In the genomic region with DNA sequence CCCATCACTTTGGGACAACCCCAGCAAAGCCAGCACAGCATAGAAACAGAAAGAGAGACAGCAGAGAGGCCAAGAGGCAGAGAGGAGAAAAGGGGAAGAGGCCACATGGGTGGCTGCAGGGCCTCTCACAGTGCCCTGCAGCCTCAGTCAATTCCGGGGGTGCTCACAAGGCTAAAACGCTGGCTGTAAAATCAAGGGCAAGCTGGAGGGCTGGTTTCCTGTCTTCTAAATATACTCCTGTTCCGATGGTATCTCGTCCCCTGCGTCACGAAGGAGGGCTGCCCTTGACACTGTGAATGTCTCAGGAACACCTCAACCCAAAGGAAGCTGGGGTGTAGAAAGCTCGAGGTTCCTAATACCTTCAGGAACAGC, we compare ENCODE assay signal across 8 cellular contexts.
DNase-seq lines count a peak whose midpoint lies in the region; ATAC-seq and TF ChIP-seq lines count a peak whose summit lies in the region.

No MANE protein-coding gene starts in this region.

- peak overlapping the region; percentile 45 for H3K4me2 ChIP-seq in DND-41 (ENCODE audit: insufficient read depth, low read length)

- no peak for TF ChIP-seq CTCF in DND-41 (IDR thresholded peaks at IDR 0.05; ENCODE audit: borderline replicate concordance, extremely low read depth, low read length, poor library complexity, severe bottlenecking)

- no peak overlapping the region for H2AFZ ChIP-seq in DND-41 (ENCODE audit: low read depth, low read length)

- peaks cover 52% of the 10 kb centered on the region for H3K4me1 ChIP-seq in DND-41 (ENCODE audit: insufficient read depth, low read length)

- H3K9me3 Mint-ChIP-seq in IgD-negative memory B cell: peaks cover under 1 to 9% (median 4%) of the 10 kb centered on the region in 3 donors
- H3K9me3 Mint-ChIP-seq in activated CD4-positive, alpha-beta memory T cell treated with anti-CD3 and anti-CD28 coated beads, Interleukin-2, amount 10 ng/mL, durations not matched to agents 7 days and 5 days: peaks cover 14% of the 10 kb centered on the region

- POLR2A ChIA-PET in activated CD4-positive, alpha-beta memory T cell treated with anti-CD3 and anti-CD28 coated beads, Interleukin-2, amount 10 ng/mL, durations not matched to agents 7 days and 5 days (lab: Charles Lee): interaction anchor here (0.7 to 3.9 kb wide), 15 partner anchors 9 to 789 kb away, joined by 3 to 57 read pairs (median 8); partner anchors contain the start of gene ID2

- ATAC-seq in DND-41 (ENCODE audit: insufficient read depth, low read depth) (peak; percentile 84), GM21360 (IDR thresholded peaks at IDR 0.05; ENCODE audit: unreplicated experiment) (peak; percentile 61), left lobe of liver (peak; percentile 61)

- H3K9me3 ChIP-seq in DND-41 (ENCODE audit: insufficient read depth, low read length, severe bottlenecking): peaks cover 9% of the 10 kb centered on the region

- H3K4me3 Mint-ChIP-seq in IgD-negative memory B cell: peak overlapping the region; percentile 0 to 47 (median 16)
- peak overlapping the region; percentile 41 for H3K4me3 Mint-ChIP-seq in activated CD4-positive, alpha-beta memory T cell treated with anti-CD3 and anti-CD28 coated beads, Interleukin-2, amount 10 ng/mL, durations not matched to agents 7 days and 5 days

- in situ Hi-C loops in G401 (cut with HindIII; ENCODE audit: low sequenced_read_pairs): no loop called here

- no peaks in the 10 kb centered on the region for H3K79me2 ChIP-seq in DND-41 (ENCODE audit: insufficient read depth, low read length)

- no peaks in the 10 kb centered on the region for H3K36me3 Mint-ChIP-seq in IgD-negative memory B cell
- peaks cover 36% of the 10 kb centered on the region for H3K36me3 Mint-ChIP-seq in activated CD4-positive, alpha-beta memory T cell treated with anti-CD3 and anti-CD28 coated beads, Interleukin-2, amount 10 ng/mL, durations not matched to agents 7 days and 5 days (ENCODE audit: low read depth)

- no peaks in the 10 kb centered on the region for H3K27me3 ChIP-seq in DND-41 (ENCODE audit: insufficient read depth, low read length, poor library complexity)

- peaks cover 19% of the 10 kb centered on the region for H3K27me3 Mint-ChIP-seq in IgD-negative memory B cell
- no peaks in the 10 kb centered on the region for H3K27me3 Mint-ChIP-seq in activated CD4-positive, alpha-beta memory T cell treated with anti-CD3 and anti-CD28 coated beads, Interleukin-2, amount 10 ng/mL, durations not matched to agents 7 days and 5 days

- H4K20me1 ChIP-seq in DND-41 (ENCODE audit: insufficient read depth, low read length): no peaks in the 10 kb centered on the region

- CTCF ChIA-PET in activated CD4-positive, alpha-beta memory T cell treated with anti-CD3 and anti-CD28 coated beads, Interleukin-2, amount 10 ng/mL, durations not matched to agents 7 days and 5 days (lab: Charles Lee): interaction anchor here (0.6 to 3.4 kb wide), 6 partner anchors 13 to 166 kb away, joined by 3 to 12 read pairs (median 3); no protein-coding TSS in a partner anchor

- peaks cover 15 to 20% (median 17%) of the 10 kb centered on the region in 3 donors for H3K4me1 Mint-ChIP-seq in IgD-negative memory B cell
- H3K4me1 Mint-ChIP-seq in activated CD4-positive, alpha-beta memory T cell treated with anti-CD3 and anti-CD28 coated beads, Interleukin-2, amount 10 ng/mL, durations not matched to agents 7 days and 5 days: peaks cover 74% of the 10 kb centered on the region

- no peak overlapping the region for H3K9ac ChIP-seq in DND-41 (ENCODE audit: low read depth, low read length)

- peak overlapping the region in 1 of 2 experiments; percentile 14; a peak in 1 of 4 replicates for H3K4me3 ChIP-seq in DND-41 (ENCODE audit: low read depth in 1 of 2, low read length in 2 of 2)

- no peak overlapping the region for H3K27ac Mint-ChIP-seq in IgD-negative memory B cell
- peak overlapping the region; percentile 89 for H3K27ac Mint-ChIP-seq in activated CD4-positive, alpha-beta memory T cell treated with anti-CD3 and anti-CD28 coated beads, Interleukin-2, amount 10 ng/mL, durations not matched to agents 7 days and 5 days

- peak; percentile 76 for DNase-seq in DND-41
- peak; percentile 77 for DNase-seq in activated CD4-positive, alpha-beta memory T cell treated with anti-CD3 and anti-CD28 coated beads, Interleukin-2, amount 10 ng/mL, durations not matched to agents 7 days and 5 days
- no peak for DNase-seq in left lobe of liver (ENCODE audit: low spot score)
- peak; percentile 57 for DNase-seq in stimulated activated naive CD4-positive, alpha-beta T cell treated with Interleukin-2 at 50 U/mL for 16 hours (lab: John Stamatoyannopoulos, UW)
- DNase-seq in glomerular visceral epithelial cell (ENCODE audit: extremely low spot score): no peak
- no peak for DNase-seq in G401 (ENCODE audit: low spot score)

- no peaks in the 10 kb centered on the region for H3K36me3 ChIP-seq in DND-41 (ENCODE audit: insufficient read depth, low read length)

- H3K27ac ChIP-seq in DND-41 (ENCODE audit: low read length): peak overlapping the region; percentile 67

Comparison
In these comparisons a context has a peak if more than half of its experiments do, and no peak if none do; other contexts are left out.
1. DNase-seq: peak in DND-41 (single experiment), activated CD4-positive, alpha-beta memory T cell treated with anti-CD3 and anti-CD28 coated beads, Interleukin-2, amount 10 ng/mL, durations not matched to agents 7 days and 5 days (single experiment) and stimulated activated naive CD4-positive, alpha-beta T cell treated with Interleukin-2 at 50 U/mL for 16 hours (single experiment); none in left lobe of liver (single experiment), glomerular visceral epithelial cell (single experiment) and G401 (single experiment).
2. Peak in every context shown above with its lines, with median percentiles within 50 percentile points of each other: ATAC-seq.